ENCODE assay signal across 8 cellular contexts in the genomic region with DNA sequence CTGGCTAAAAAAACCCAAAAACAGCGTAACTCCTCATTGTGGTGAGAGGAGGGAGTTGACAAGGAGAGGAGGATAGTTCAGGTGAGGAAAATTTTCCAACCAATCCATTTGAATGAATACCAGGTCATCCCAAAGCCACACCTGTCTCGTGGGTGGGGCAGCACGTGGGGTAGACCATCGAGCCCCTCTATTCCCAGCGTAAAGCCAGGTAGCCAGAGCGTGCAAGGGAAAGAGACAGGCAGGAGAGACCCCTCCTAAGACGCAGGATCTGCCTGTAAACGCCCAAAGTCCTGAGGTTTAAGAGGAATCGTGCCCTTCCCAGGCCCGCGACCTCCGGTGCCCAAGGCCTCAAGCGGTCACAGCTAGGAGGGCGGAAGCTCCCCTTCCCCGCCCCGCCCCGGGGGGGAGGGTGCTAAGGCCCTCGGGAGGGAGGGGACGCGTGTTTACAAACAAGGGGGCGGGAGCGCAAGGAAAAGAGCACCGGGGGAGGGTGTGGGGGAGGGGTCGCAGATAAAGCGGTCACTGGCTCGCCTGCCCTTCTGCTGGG. TPM values are rescaled to one million over a fixed set of nuclear protein-coding genes. Genes with fewer than 3 reads are reported as not detected.
A peak's percentile ranks its signal among the peaks of the same experiment; 100 is the strongest.
DNase-seq lines count a peak whose midpoint lies in the region; ATAC-seq lines count a peak whose summit lies in the region.

No MANE protein-coding gene starts in this region.

- WGBS in mesodermal cell (ENCODE audit: insufficient coverage in 2 of 2), 2 experiments = 0 to 4% methylated on average over 7 to 21 of the region's 26 CpGs

- ATAC-seq in HG02610 (IDR thresholded peaks at IDR 0.05; ENCODE audit: unreplicated experiment) = peak; percentile 16
- peak; percentile 27 for ATAC-seq in activated CD4-positive, alpha-beta T cell treated with anti-CD3 and anti-CD28 coated beads for 36 hours

- peak overlapping the region; percentile 92 for H3K27ac Mint-ChIP-seq in activated CD4-positive, alpha-beta T cell treated with anti-CD3 and anti-CD28 coated beads for 36 hours

- no peaks in the 10 kb centered on the region for H3K27me3 Mint-ChIP-seq in activated CD4-positive, alpha-beta T cell treated with anti-CD3 and anti-CD28 coated beads for 36 hours

- peaks cover 8% of the 10 kb centered on the region for H3K4me1 ChIP-seq in mesodermal cell (ENCODE audit: control insufficient read depth, insufficient read depth, low read length, poor library complexity, severe bottlenecking)

- peaks cover 58% of the 10 kb centered on the region for H3K4me1 Mint-ChIP-seq in activated CD4-positive, alpha-beta T cell treated with anti-CD3 and anti-CD28 coated beads for 36 hours

- H3K4me3 Mint-ChIP-seq in activated CD4-positive, alpha-beta T cell treated with anti-CD3 and anti-CD28 coated beads for 36 hours = peak overlapping the region; percentile 100

- peaks cover 58% of the 10 kb centered on the region for H3K36me3 ChIP-seq in mesodermal cell (ENCODE audit: control insufficient read depth, insufficient read depth, low read length)

- H3K4me3 ChIP-seq in mesodermal cell (ENCODE audit: extremely low read depth, insufficient read depth, low read length, poor library complexity, severe bottlenecking) = peak overlapping the region; percentile 95

- CTCF ChIA-PET in activated CD4-positive, alpha-beta T cell treated with anti-CD3 and anti-CD28 coated beads for 36 hours (lab: Charles Lee) = interaction anchor here (0.6 to 1.5 kb wide), 5 partner anchors 49 to 248 kb away, joined by 3 to 7 read pairs (median 3); no protein-coding TSS in a partner anchor

- peak overlapping the region; percentile 99 for H3K27ac ChIP-seq in mesodermal cell (ENCODE audit: low read depth, low read length, severe bottlenecking)

- H3K9me3 Mint-ChIP-seq in activated CD4-positive, alpha-beta T cell treated with anti-CD3 and anti-CD28 coated beads for 36 hours (ENCODE audit: low read depth) = no peaks in the 10 kb centered on the region

- intact Hi-C loops in activated CD4-positive, alpha-beta T cell treated with anti-CD3 and anti-CD28 coated beads for 36 hours (cut with DNase I, micrococcal nuclease) = loop anchor here (1.0 to 10.0 kb wide), 24 partner anchors 16 to 1535 kb away; partner anchors contain the start of genes AGPAT1 (in 2 of the 2), CUTA (in 2 of the 2), RNF5 (in 2 of the 2) and VPS52 (in 2 of the 2)

- POLR2A ChIA-PET in activated CD4-positive, alpha-beta T cell treated with anti-CD3 and anti-CD28 coated beads for 36 hours (lab: Charles Lee) = interaction anchor here (0.7 to 1.5 kb wide), 4 partner anchors 9 to 50 kb away, joined by 3 to 6 read pairs (median 4); no protein-coding TSS in a partner anchor

- H3K36me3 Mint-ChIP-seq in activated CD4-positive, alpha-beta T cell treated with anti-CD3 and anti-CD28 coated beads for 36 hours (ENCODE audit: low read depth) = peaks cover 62% of the 10 kb centered on the region

- no peaks in the 10 kb centered on the region for H3K9me3 ChIP-seq in mesodermal cell (ENCODE audit: control insufficient read depth, low read length)

- DNase-seq in DMS79 (lab: John Stamatoyannopoulos, UW) (peak; percentile 63), DMS79 treated with DMSO at 0.1 percent for 48 hours (lab: John Stamatoyannopoulos, UW) (no peak), NCI-H1930 (lab: John Stamatoyannopoulos, UW) (peak; percentile 76 to 81)
- DNase-seq in activated CD4-positive, alpha-beta T cell treated with anti-CD3 and anti-CD28 coated beads for 36 hours = peak; percentile 86
- DNase-seq in effector CD4-positive, alpha-beta T cell = peak; percentile 59
- peak; percentile 38 to 68 for DNase-seq in stimulated activated CD8-positive, alpha-beta memory T cell treated with anti-CD3 and anti-CD28 coated beads, Interleukin-7, amount 100 ng/mL, for 4 hours (ENCODE audit: low read depth in 2 of 2)

RNA-seq across cellular contexts. Expression of gene RXRB, which starts 0.7 kb away (rescaled TPM):
- 10 to 100 TPM; 41.0 to 45.4 TPM for total RNA-seq in activated CD4-positive, alpha-beta T cell treated with anti-CD3 and anti-CD28 coated beads for 36 hours
- 39.3 TPM for polyA plus RNA-seq in mesodermal cell (2013, experiment 1 of 2)
- 31.0 TPM for polyA plus RNA-seq in mesodermal cell (2013, experiment 2 of 2)

RNA-seq across cellular contexts. Expression of gene SLC39A7, which starts 0.9 kb away (rescaled TPM):
- 10 to 100 TPM; 33.0 to 41.8 TPM for total RNA-seq in activated CD4-positive, alpha-beta T cell treated with anti-CD3 and anti-CD28 coated beads for 36 hours
- polyA plus RNA-seq in mesodermal cell (2013, experiment 1 of 2) = 136 TPM
- polyA plus RNA-seq in mesodermal cell (2013, experiment 2 of 2) = 121 TPM

RNA-seq across cellular contexts. Expression of gene HSD17B8, which starts 4.7 kb away (rescaled TPM):
- total RNA-seq in activated CD4-positive, alpha-beta T cell treated with anti-CD3 and anti-CD28 coated beads for 36 hours = 10 to 100 TPM; 23.4 to 33.2 TPM
- polyA plus RNA-seq in mesodermal cell (2013, experiment 1 of 2) = 4.5 TPM
- polyA plus RNA-seq in mesodermal cell (2013, experiment 2 of 2) = 3.3 TPM

RNA-seq across cellular contexts. Expression of gene COL11A2, which starts 7.5 kb away (rescaled TPM):
- 1 to 10 TPM; 1.9 to 2.0 TPM for total RNA-seq in activated CD4-positive, alpha-beta T cell treated with anti-CD3 and anti-CD28 coated beads for 36 hours
- polyA plus RNA-seq in mesodermal cell (2013, experiment 1 of 2) = 20.3 TPM
- 16.4 TPM for polyA plus RNA-seq in mesodermal cell (2013, experiment 2 of 2)

RNA-seq across cellular contexts. Expression of gene RING1, which starts 8.5 kb away (rescaled TPM):
- 10 to 100 TPM; 28.3 to 39.3 TPM for total RNA-seq in activated CD4-positive, alpha-beta T cell treated with anti-CD3 and anti-CD28 coated beads for 36 hours
- 30.4 TPM for polyA plus RNA-seq in mesodermal cell (2013, experiment 1 of 2)
- polyA plus RNA-seq in mesodermal cell (2013, experiment 2 of 2) = 27.6 TPM
